12 cellular contexts compared by ENCODE assay signal in the genomic region with DNA sequence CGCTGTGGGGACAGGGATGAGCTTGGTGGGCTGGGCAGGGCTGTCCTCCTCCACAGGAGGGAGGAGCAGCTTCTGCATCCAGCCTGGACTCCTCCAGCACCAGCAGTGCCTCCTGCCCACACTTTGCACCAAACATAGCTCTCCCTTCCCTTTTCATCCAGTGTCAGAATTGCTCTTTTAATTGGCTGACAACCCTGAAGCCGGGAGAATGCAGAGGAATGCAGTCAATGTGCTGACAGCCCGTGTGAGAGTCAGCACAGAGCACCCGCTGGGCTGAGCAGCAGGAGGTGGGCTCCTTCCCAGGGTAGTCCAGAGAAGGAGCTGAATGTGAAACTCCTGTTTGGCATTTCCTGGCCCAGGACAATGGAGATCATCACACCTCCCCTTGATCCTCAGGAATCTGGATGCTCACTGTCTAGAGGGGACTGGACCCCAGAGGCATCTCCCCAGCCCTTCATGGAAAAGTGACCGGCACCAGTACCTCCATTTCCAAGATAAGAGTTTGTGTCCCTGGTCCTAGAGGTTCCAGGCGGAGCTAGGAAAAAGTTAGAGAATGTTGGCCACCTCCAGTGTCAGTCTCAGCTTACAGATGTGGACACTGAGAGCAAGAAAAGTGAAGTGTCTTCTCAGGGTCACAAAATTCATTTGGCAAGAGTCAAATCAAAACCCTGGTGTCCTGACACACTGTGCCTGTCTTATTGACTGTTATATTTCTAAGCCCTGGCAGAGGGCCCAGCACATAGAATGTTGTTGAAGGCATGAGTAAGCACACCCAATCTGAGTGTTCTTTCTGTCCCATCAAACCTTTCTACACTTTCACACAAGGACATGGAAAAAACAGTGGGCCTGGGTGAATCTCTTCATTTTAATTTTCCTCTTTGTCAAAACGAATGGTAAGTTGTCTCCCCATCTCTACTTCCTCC.
DNase-seq lines count a peak whose midpoint lies in the region; ATAC-seq and TF ChIP-seq lines count a peak whose summit lies in the region.
"Had no signal": no experiment of that assay in that cellular context is flagged by ENCODE, and none has a peak within 500 bp of the region (broad histone marks: within the 10 kb centered on the region; RNA-seq: fewer than 3 reads in every experiment).

No MANE protein-coding gene starts in this region.

- no peak overlapping the region for H3K4me3 ChIP-seq in RWPE2 (ENCODE audit: severe bottlenecking)
- H3K4me3 ChIP-seq: GM12878, tibial nerve had no signal

- H3K36me3 ChIP-seq in RWPE2 (ENCODE audit: low read depth) = no peaks in the 10 kb centered on the region
- H3K36me3 ChIP-seq: tibial nerve had no signal

- H3K4me3 Mint-ChIP-seq in osteocyte (ENCODE audit: unreplicated experiment) = peak overlapping the region; percentile 20
- H3K4me3 Mint-ChIP-seq: activated CD4-positive, alpha-beta T cell treated with anti-CD3 and anti-CD28 coated beads, Interleukin-2, amount 10 ng/mL, durations not matched to agents 7 days and 5 days had no signal

- H3K27me3 ChIP-seq in RWPE2 (ENCODE audit: insufficient read depth, poor library complexity, severe bottlenecking) = no peaks in the 10 kb centered on the region
- H3K27me3 ChIP-seq: tibial nerve had no signal

- peak; percentile 61; the same call in 2 of the 3 replicates for ATAC-seq in RWPE2 (ENCODE audit: low read depth)
- no peak for ATAC-seq in HG02840 (IDR thresholded peaks at IDR 0.05; ENCODE audit: low FRiP score, unreplicated experiment)
- ATAC-seq in HG03520 (IDR thresholded peaks at IDR 0.05; ENCODE audit: unreplicated experiment) = no peak
- ATAC-seq in HG03457 (IDR thresholded peaks at IDR 0.05; ENCODE audit: unreplicated experiment) = no peak
- ATAC-seq: GM12878 had no signal

- no peaks in the 10 kb centered on the region for H3K9me3 ChIP-seq in RWPE2 (ENCODE audit: severe bottlenecking)
- H3K9me3 ChIP-seq: tibial nerve had no signal

- H3K27ac ChIP-seq in RWPE2 (ENCODE audit: poor library complexity, severe bottlenecking) = no peak overlapping the region

- H3K27me3 Mint-ChIP-seq in osteocyte (ENCODE audit: unreplicated experiment) = no peaks in the 10 kb centered on the region
- H3K27me3 Mint-ChIP-seq: activated CD4-positive, alpha-beta T cell treated with anti-CD3 and anti-CD28 coated beads, Interleukin-2, amount 10 ng/mL, durations not matched to agents 7 days and 5 days had no signal

- peak overlapping the region; percentile 82 for H3K27ac Mint-ChIP-seq in osteocyte (ENCODE audit: unreplicated experiment)
- H3K27ac Mint-ChIP-seq: activated CD4-positive, alpha-beta T cell treated with anti-CD3 and anti-CD28 coated beads, Interleukin-2, amount 10 ng/mL, durations not matched to agents 7 days and 5 days had no signal

- peak; percentile 70 for DNase-seq in GM04504 (ENCODE audit: low read depth)
- no peak for DNase-seq in RWPE2 (ENCODE audit: low spot score)
- peak; percentile 63 for DNase-seq in fibroblast of gingiva (ENCODE audit: low read depth)
- DNase-seq in osteocyte (ENCODE audit: extremely low spot score, unreplicated experiment) = peak; percentile 92
- no peak for DNase-seq in GF-D8 (lab: John Stamatoyannopoulos, UW)
- DNase-seq: activated CD4-positive, alpha-beta T cell treated with anti-CD3 and anti-CD28 coated beads, Interleukin-2, amount 10 ng/mL, durations not matched to agents 7 days and 5 days; NCI-H2029 had no signal

- H3K4me1 ChIP-seq in RWPE2 (ENCODE audit: insufficient read depth, poor library complexity, severe bottlenecking) = no peaks in the 10 kb centered on the region

- H3K9me3 Mint-ChIP-seq in osteocyte (ENCODE audit: unreplicated experiment) = peaks cover 5% of the 10 kb centered on the region

- TF ChIP-seq CTCF in RWPE2 (IDR thresholded peaks at IDR 0.05; ENCODE audit: poor library complexity, severe bottlenecking) (no peak), osteocyte (IDR thresholded peaks at IDR 0.05) (peak; percentile 16)

- no peaks in the 10 kb centered on the region for H3K36me3 Mint-ChIP-seq in osteocyte (ENCODE audit: unreplicated experiment)

- peaks cover 46% of the 10 kb centered on the region for H3K4me1 Mint-ChIP-seq in osteocyte (ENCODE audit: unreplicated experiment)

Comparison
In these comparisons a context has a peak if more than half of its experiments do, and no peak if none do; other contexts are left out.
1. DNase-seq: peak in GM04504 (single experiment), fibroblast of gingiva (single experiment) and osteocyte (single experiment); none in RWPE2 (single experiment) and GF-D8 (single experiment).